8 cellular contexts compared by ENCODE assay signal in genomic region chr11:125625594-125626380, GRCh38. TPM values are rescaled to one million over a fixed set of nuclear protein-coding genes. Genes with fewer than 3 reads are reported as not detected.
DNase-seq lines count a peak whose midpoint lies in the region; ATAC-seq, FAIRE-seq and TF ChIP-seq lines count a peak whose summit lies in the region.

No MANE protein-coding gene starts in this region.

- TF ChIP-seq CTCF in WI38 (IDR thresholded peaks at IDR 0.05; ENCODE audit: low read depth, low read length) = no peak
- TF ChIP-seq CTCF in bronchial epithelial cell (IDR thresholded peaks at IDR 0.05; ENCODE audit: insufficient read depth, low read length, severe bottlenecking) = no peak

- no peak for FAIRE-seq in bronchial epithelial cell (lab: Jason Lieb, UNC)

- peaks cover 0 to 9% (median 5%) of the 10 kb centered on the region in 3 donors for H3K36me3 Mint-ChIP-seq in immature natural killer cell

- peak overlapping the region; percentile 95 to 100 (median 97) for H3K4me3 Mint-ChIP-seq in immature natural killer cell

- no peaks in the 10 kb centered on the region for H3K9me3 Mint-ChIP-seq in immature natural killer cell

- H3K27ac Mint-ChIP-seq in immature natural killer cell = peak overlapping the region; percentile 89 to 98 (median 96)

- DNase-seq in ACHN (peak; percentile 89), NCI-H2171 (lab: John Stamatoyannopoulos, UW) (peak; percentile 86), bronchial epithelial cell (ENCODE audit: low read depth) (peak; percentile 77), immature natural killer cell (peak; percentile 81 to 84 (median 84)), smooth muscle cell of the brain vasculature (ENCODE audit: low read depth, low spot score) (peak; percentile 82)

- peak; percentile 87 for ATAC-seq in GM18867 (IDR thresholded peaks at IDR 0.05; ENCODE audit: unreplicated experiment)
- ATAC-seq in HG03103 (IDR thresholded peaks at IDR 0.05; ENCODE audit: low read depth, unreplicated experiment) = peak; percentile 89

- H3K27me3 Mint-ChIP-seq in immature natural killer cell (ENCODE audit: low read depth in 3 of 3) = peaks cover 5 to 11% (median 10%) of the 10 kb centered on the region in 3 donors

- H3K36me3 ChIP-seq in bronchial epithelial cell (ENCODE audit: control insufficient read depth, insufficient read depth, low read length) = no peaks in the 10 kb centered on the region

- H3K4me1 Mint-ChIP-seq in immature natural killer cell = peaks cover 21 to 27% of the 10 kb centered on the region in 2 donors

- in situ Hi-C loops in ACHN (cut with HindIII; ENCODE audit: low pct_ligation_motif_present, low pct_unique_long_range_greater_than_20kb, low sequenced_read_pairs) = no loop called here

- H3K27me3 ChIP-seq in bronchial epithelial cell (ENCODE audit: control insufficient read depth, insufficient read depth, low read length) = no peaks in the 10 kb centered on the region

- H3K4me3 ChIP-seq in WI38 (ENCODE audit: low read depth, low read length) (peak overlapping the region; percentile 78), bronchial epithelial cell (ENCODE audit: low read depth, low read length) (peak overlapping the region; percentile 72)

RNA-seq across cellular contexts. Expression of gene CHEK1, which starts 0.8 kb away (rescaled TPM):
- total RNA-seq in bronchial epithelial cell = 4.6 and 4.7 TPM in 2 replicates
- 1 to 10 TPM; 2.0 to 2.8 (median 2.4) TPM for polyA plus RNA-seq in immature natural killer cell

RNA-seq across cellular contexts. Expression of gene STT3A, which starts 33.1 kb away (rescaled TPM):
- total RNA-seq in bronchial epithelial cell = 124 and 167 TPM in 2 replicates
- polyA plus RNA-seq in immature natural killer cell = 100 to 1,000 TPM in 2 of 3 donors, 10 to 100 TPM in 1; 59.3 to 109 (median 100) TPM

RNA-seq across cellular contexts. Expression of gene ACRV1, which starts 54.9 kb away (rescaled TPM):
- not detected in 2 replicates for total RNA-seq in bronchial epithelial cell
- polyA plus RNA-seq in immature natural killer cell = not detected

RNA-seq across cellular contexts. Expression of gene EI24, which starts 56.5 kb away (rescaled TPM):
- total RNA-seq in bronchial epithelial cell = 148 and 179 TPM in 2 replicates
- 10 to 100 TPM; 40.9 to 78.6 (median 57.9) TPM for polyA plus RNA-seq in immature natural killer cell

Comparison
In these comparisons a context has a peak if more than half of its experiments do, and no peak if none do; other contexts are left out.
1. Peak in every context shown above with its lines: DNase-seq, ATAC-seq and H3K4me3 ChIP-seq.